Comparison of ENCODE assay signal across 28 cellular contexts in genomic region chr15:73904026-73904815, GRCh38. TPM values are rescaled to one million over a fixed set of nuclear protein-coding genes. Genes with fewer than 3 reads are reported as not detected.
"Had no signal": no experiment of that assay in that cellular context is flagged by ENCODE, and none has a peak within 500 bp of the region (broad histone marks: within the 10 kb centered on the region; RNA-seq: fewer than 3 reads in every experiment).

No MANE protein-coding gene starts in this region.

- H3K27me3 ChIP-seq: colonic mucosa, gastrocnemius medialis, neural progenitor cell, right atrium auricular region, spleen, transverse colon, upper lobe of right lung, uterus had no signal

- H3K27ac ChIP-seq: colonic mucosa, epithelial cell of prostate, gastrocnemius medialis, left ventricle myocardium inferior, neural progenitor cell, parathyroid adenoma, prostate gland, right atrium auricular region, spleen, thoracic aorta, transverse colon, upper lobe of right lung, uterus had no signal

- H3K4me3 ChIP-seq: colonic mucosa, gastrocnemius medialis, left ventricle myocardium inferior, lung, neural progenitor cell, prostate gland, right atrium auricular region, spleen, thoracic aorta, transverse colon, upper lobe of right lung, uterus had no signal

- H3K9me3 ChIP-seq: colonic mucosa, gastrocnemius medialis, prostate gland, spleen, thoracic aorta, transverse colon, upper lobe of right lung, uterus had no signal

- H3K36me3 ChIP-seq: colonic mucosa, gastrocnemius medialis, left ventricle myocardium inferior, neural progenitor cell, prostate gland, right atrium auricular region, spleen, thoracic aorta, transverse colon, upper lobe of right lung, uterus had no signal

- DNase-seq: colonic mucosa; effector CD8-positive, alpha-beta T cell; endodermal cell; foreskin fibroblast; gastrocnemius medialis; head of caudate nucleus; left cardiac atrium; left ventricle myocardium inferior; spleen; stimulated activated naive B cell treated with anti-CD40 and anti-IgM and Interleukin-4, amounts not matched to agents 10 μg/mL and 1 μg/mL and 100 μg/mL, for 72 hours; transverse colon; upper lobe of right lung; uterus had no signal

- ATAC-seq: esophagus mucosa; gastrocnemius medialis; left cardiac atrium; sciatic nerve; stimulated activated naive B cell treated with anti-CD40 and anti-IgM and Interleukin-4, amounts not matched to agents 10 μg/mL and 1 μg/mL and 100 μg/mL, for 72 hours; upper lobe of right lung had no signal

- H3K4me1 ChIP-seq: colonic mucosa, gastrocnemius medialis, neural progenitor cell, parathyroid adenoma, prostate gland, transverse colon, upper lobe of right lung, uterus had no signal

RNA-seq across cellular contexts. Expression of gene TBC1D21, which starts 30.9 kb away (rescaled TPM):
- total RNA-seq: cerebellum, colonic mucosa, endodermal cell, esophagus mucosa, gastrocnemius medialis, glomerular endothelial cell, kidney epithelial cell, left cardiac atrium, left ventricle myocardium inferior, lung, mononuclear cell, osteoblast, right atrium auricular region, sciatic nerve, skeletal muscle tissue, spleen, thoracic aorta, transverse colon, upper lobe of right lung, uterus had no signal
- polyA plus RNA-seq: lung, spleen had no signal
